Comparison of ENCODE assay signal across 1 cellular context in the genomic region with DNA sequence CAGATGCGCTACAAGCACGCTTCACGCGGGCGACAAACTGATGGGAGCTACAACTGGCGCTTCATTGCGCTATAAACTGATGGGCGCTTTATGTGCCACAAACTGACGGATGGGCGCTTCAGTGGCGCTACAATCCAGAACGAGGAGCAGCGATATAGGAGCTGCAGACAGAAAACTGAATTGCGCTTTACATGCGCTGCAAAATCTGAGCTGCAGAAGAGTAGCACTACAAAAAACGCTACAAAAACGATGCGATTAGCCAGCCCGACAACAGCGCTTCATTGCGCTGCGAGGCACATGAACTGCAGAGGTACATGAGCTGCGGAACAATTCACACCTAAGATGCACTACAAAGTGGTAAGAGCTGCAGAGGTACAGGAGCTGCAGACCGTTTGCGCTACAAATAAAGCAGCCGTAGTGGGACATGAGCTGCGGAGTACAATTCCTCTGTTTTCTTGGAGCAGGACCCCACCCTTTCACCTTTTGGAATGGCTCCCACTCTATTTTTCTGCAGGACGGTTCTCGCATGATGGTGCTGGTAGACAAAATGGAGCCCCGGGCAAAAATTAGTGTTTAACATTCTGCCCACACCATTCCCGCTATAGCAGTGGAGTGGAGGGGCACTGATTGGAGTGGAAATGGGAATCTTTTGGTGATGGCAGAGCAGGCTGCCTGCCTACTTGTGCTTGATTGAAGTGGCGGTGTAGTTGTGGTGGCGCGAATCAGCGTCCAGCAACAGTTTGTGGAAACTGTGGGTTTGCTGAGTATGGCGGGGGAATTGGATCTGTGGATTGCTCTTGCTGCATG.
TF ChIP-seq lines count a peak whose summit lies in the region.

No MANE protein-coding gene starts in this region.

TF ChIP-seq in HCT116, 20 proteins besides CTCF, POLR2A, EP300 and RAD21 (continued from another document):
- TF ChIP-seq, protein P1, sequence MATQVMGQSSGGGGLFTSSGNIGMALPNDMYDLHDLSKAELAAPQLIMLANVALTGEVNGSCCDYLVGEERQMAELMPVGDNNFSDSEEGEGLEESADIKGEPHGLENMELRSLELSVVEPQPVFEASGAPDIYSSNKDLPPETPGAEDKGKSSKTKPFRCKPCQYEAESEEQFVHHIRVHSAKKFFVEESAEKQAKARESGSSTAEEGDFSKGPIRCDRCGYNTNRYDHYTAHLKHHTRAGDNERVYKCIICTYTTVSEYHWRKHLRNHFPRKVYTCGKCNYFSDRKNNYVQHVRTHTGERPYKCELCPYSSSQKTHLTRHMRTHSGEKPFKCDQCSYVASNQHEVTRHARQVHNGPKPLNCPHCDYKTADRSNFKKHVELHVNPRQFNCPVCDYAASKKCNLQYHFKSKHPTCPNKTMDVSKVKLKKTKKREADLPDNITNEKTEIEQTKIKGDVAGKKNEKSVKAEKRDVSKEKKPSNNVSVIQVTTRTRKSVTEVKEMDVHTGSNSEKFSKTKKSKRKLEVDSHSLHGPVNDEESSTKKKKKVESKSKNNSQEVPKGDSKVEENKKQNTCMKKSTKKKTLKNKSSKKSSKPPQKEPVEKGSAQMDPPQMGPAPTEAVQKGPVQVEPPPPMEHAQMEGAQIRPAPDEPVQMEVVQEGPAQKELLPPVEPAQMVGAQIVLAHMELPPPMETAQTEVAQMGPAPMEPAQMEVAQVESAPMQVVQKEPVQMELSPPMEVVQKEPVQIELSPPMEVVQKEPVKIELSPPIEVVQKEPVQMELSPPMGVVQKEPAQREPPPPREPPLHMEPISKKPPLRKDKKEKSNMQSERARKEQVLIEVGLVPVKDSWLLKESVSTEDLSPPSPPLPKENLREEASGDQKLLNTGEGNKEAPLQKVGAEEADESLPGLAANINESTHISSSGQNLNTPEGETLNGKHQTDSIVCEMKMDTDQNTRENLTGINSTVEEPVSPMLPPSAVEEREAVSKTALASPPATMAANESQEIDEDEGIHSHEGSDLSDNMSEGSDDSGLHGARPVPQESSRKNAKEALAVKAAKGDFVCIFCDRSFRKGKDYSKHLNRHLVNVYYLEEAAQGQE (IDR thresholded peaks at IDR 0.05; ENCODE audit: low read depth) = no peak
- TF ChIP-seq, protein P2, sequence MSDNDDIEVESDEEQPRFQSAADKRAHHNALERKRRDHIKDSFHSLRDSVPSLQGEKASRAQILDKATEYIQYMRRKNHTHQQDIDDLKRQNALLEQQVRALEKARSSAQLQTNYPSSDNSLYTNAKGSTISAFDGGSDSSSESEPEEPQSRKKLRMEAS (IDR thresholded peaks at IDR 0.05) = no peak
- TF ChIP-seq ZNF274 (IDR thresholded peaks at IDR 0.05; ENCODE audit: low read depth, low read length) (no peak), EZH2phosphoT487 (IDR thresholded peaks at IDR 0.05; ENCODE audit: borderline replicate concordance) (no peak), ELF1 (IDR thresholded peaks at IDR 0.05; ENCODE audit: borderline replicate concordance, low read depth) (no peak)
- TF ChIP-seq, protein P3, sequence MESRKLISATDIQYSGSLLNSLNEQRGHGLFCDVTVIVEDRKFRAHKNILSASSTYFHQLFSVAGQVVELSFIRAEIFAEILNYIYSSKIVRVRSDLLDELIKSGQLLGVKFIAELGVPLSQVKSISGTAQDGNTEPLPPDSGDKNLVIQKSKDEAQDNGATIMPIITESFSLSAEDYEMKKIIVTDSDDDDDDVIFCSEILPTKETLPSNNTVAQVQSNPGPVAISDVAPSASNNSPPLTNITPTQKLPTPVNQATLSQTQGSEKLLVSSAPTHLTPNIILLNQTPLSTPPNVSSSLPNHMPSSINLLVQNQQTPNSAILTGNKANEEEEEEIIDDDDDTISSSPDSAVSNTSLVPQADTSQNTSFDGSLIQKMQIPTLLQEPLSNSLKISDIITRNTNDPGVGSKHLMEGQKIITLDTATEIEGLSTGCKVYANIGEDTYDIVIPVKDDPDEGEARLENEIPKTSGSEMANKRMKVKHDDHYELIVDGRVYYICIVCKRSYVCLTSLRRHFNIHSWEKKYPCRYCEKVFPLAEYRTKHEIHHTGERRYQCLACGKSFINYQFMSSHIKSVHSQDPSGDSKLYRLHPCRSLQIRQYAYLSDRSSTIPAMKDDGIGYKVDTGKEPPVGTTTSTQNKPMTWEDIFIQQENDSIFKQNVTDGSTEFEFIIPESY (IDR thresholded peaks at IDR 0.05; ENCODE audit: extremely low read depth, insufficient replicate concordance, low read length) = no peak
TF ChIP-seq in HCT116: peak in this region for 0.
